Comparison of ENCODE assay signal across 4 cellular contexts in genomic region chr16:74328346-74328745, GRCh38. TPM values are rescaled to one million over a fixed set of nuclear protein-coding genes. Genes with fewer than 3 reads are reported as not detected.
"Had no signal": no experiment of that assay in that cellular context is flagged by ENCODE, and none has a peak within 500 bp of the region (broad histone marks: within the 10 kb centered on the region; RNA-seq: fewer than 3 reads in every experiment).

No MANE protein-coding gene starts in this region.

RNA-seq across cellular contexts. Expression of gene NPIPB15, which starts 47.8 kb away (rescaled TPM):
- total RNA-seq: activated naive CD8-positive, alpha-beta T cell treated with anti-CD3 and anti-CD28 coated beads for 36 hours; activated naive CD8-positive, alpha-beta T cell treated with anti-CD3 and anti-CD28 coated beads, Interleukin-2, amount 10 ng/mL, durations not matched to agents 7 days and 5 days; ascending aorta; cardiac septum had no signal
